8 cellular contexts compared by ENCODE assay signal in the genomic region with DNA sequence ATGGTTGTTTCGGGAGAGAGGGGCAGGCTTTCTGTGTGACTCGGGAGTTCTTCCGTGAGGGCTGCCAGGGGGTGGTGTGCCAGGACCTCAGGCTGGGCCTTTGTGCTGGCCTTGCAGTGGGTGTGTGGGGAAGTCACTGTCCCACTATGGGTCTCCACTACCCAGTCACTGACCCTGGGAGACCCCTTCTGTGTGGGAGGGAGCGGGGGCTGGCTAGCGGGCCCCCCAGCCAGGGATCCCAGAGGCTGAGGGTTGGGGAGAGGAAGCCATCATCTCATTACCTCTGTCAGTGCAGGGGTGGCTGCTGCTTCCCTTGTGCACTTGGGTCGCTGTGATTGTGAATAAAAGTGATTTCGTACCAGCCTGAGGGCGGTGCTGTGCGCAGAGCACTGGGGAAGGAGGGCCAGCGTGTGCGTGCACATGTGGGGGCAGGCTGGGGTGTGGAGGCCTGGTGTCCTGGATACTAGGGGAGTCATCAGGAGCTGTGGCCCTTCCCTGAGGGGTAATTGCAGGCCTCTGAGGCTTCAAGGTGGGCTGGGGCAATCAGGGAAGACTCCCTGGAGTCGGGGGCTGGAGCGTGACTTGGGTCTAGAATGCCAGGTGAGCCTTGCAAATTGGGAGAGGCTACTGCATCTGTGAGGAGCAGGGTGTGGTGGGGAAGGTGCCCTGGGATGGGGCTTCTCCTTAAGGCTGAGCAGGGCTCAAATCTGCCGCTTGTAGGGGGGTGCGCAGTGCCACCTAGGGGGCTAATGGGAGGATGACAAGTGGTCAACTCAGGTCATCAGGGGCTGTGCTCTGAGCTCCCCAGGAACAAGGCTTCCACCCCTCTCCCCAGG.
DNase-seq lines count a peak whose midpoint lies in the region; ATAC-seq lines count a peak whose summit lies in the region.

No MANE protein-coding gene starts in this region.

- ATAC-seq in HG02870 (IDR thresholded peaks at IDR 0.05; ENCODE audit: unreplicated experiment), result peak; percentile 68
- ATAC-seq in HG03469 (IDR thresholded peaks at IDR 0.05; ENCODE audit: unreplicated experiment), result no peak

- peak; percentile 28 for DNase-seq in NCI-H2196 (lab: John Stamatoyannopoulos, UW; ENCODE audit: unreplicated experiment)
- DNase-seq in NCI-H2196 treated with DMSO at 0.1 percent for 48 hours (lab: John Stamatoyannopoulos, UW; ENCODE audit: unreplicated experiment), result no peak
- peak; percentile 20 to 33 for DNase-seq in SHP77 (lab: John Stamatoyannopoulos, UW)
- peak; percentile 63 for DNase-seq in astrocyte of the hippocampus (ENCODE audit: low read depth, low spot score)
- DNase-seq in kidney tubule cell (ENCODE audit: low spot score), result peak; percentile 40
- DNase-seq in stimulated activated CD8-positive, alpha-beta memory T cell treated with anti-CD3 and anti-CD28 coated beads, Interleukin-7, amount 100 ng/mL, for 24 hours (ENCODE audit: low read depth), result peak; percentile 5
